ENCODE assay signal across 8 cellular contexts in the genomic region with DNA sequence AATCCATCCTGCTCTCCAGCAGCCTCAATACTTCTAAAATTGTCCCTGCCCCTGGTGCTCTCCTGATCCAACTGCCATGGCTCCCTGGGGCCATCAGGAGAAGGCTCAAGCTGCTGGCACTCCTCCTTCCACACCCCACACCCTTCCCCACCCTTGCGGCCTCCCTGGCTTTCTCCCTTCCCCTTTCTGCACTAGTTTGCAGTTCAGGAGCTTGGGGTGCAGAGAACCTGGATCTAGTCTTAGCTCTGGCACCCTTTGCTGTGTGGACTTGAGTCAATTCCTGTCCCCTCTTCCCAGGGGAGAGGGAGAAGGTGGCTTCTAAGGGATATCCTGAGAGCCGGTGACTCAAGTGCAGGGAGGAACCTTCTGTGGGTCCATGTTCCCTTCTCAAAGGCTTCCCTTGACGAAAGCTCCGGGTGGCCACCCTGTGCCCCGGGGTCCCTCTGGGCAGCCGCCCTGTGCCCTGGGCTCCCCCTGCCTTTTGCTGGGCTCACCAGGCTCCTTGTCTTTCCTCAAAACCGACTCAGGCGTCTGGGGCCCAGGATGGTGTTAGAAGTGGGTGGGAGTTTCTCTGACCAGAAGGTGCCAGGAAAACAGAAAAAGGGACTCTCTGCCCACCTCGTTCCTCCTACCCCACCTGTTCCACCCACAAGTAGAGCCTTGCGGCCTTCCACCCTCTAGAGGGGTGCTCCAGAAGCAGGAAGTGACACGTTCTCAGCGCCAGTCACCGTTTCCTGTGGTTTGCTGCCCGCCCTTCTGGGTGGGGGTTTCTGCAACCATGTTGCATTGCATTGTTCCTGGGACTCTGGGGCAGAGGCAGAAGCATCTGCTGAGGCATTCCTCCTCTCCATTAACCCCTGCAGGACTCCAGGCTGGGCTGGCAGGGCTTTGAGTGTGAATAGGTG. TPM values are rescaled to one million over a fixed set of nuclear protein-coding genes. Genes with fewer than 3 reads are reported as not detected.
DNase-seq lines count a peak whose midpoint lies in the region; ATAC-seq and TF ChIP-seq lines count a peak whose summit lies in the region.

No MANE protein-coding gene starts in this region.

- no peak overlapping the region for H3K4me3 ChIP-seq in SJSA1
- H3K4me3 ChIP-seq in liver (ENCODE audit: low read depth in 1 of 3, low read length in 3 of 3), result no peak overlapping the region

- no peak for TF ChIP-seq CTCF in liver (IDR thresholded peaks at IDR 0.05; ENCODE audit: low read depth, low read length, missing input control)

- DNase-seq in SJSA1 (ENCODE audit: low read depth in 1 of 2, low spot score in 2 of 2) (peak; percentile 70 to 83), HPDE6-E6E7 (ENCODE audit: extremely low spot score) (no peak), iPS-NIHi11 (ENCODE audit: low spot score) (no peak)
- DNase-seq in activated naive CD4-positive, alpha-beta T cell treated with anti-CD3 and anti-CD28 coated beads, Interleukin-2, amount 50 U/mL, for 16 hours, result peak; percentile 82
- peak; percentile 80 to 85 for DNase-seq in stimulated activated CD8-positive, alpha-beta memory T cell treated with anti-CD3 and anti-CD28 coated beads, Interleukin-2, amount 100 ng/mL, for 1 hour (ENCODE audit: low read depth in 2 of 2)

- H3K36me3 ChIP-seq in SJSA1 (peaks cover 5% of the 10 kb centered on the region; the same call in 1 of the 2 replicates), liver (ENCODE audit: control insufficient read depth in 4 of 4, insufficient read depth in 3 of 4, low read depth in 1 of 4, low read length in 3 of 4) (no peaks in the 10 kb centered on the region)

- H3K27me3 ChIP-seq in SJSA1 (replicated peaks), result no peaks in the 10 kb centered on the region
- H3K27me3 ChIP-seq in liver (ENCODE audit: control insufficient read depth in 4 of 4, insufficient read depth in 4 of 4, low read length in 3 of 4), result no peaks in the 10 kb centered on the region

- peak overlapping the region; percentile 71 for H3K27ac ChIP-seq in SJSA1
- peak overlapping the region; percentile 6 to 78 for H3K27ac ChIP-seq in liver (ENCODE audit: low read depth in 1 of 2, low read length in 2 of 2)

- peak overlapping the region in 1 of 2 donors; percentile 13 for H3K9ac ChIP-seq in liver (ENCODE audit: low read depth in 1 of 2, low read length in 2 of 2)

- 72% methylated on average over 14 of the region's 14 CpGs for WGBS in liver

- ATAC-seq in GM18870 (IDR thresholded peaks at IDR 0.05; ENCODE audit: unreplicated experiment), result peak; percentile 66
- ATAC-seq in HG03095 (IDR thresholded peaks at IDR 0.05; ENCODE audit: unreplicated experiment), result peak; percentile 81

- TF ChIP-seq RAD21 in liver (IDR thresholded peaks at IDR 0.05), result no peak

- H3K9me3 ChIP-seq in SJSA1 (replicated peaks) (no peaks in the 10 kb centered on the region), liver (ENCODE audit: control insufficient read depth in 4 of 4, low read length in 3 of 4) (no peaks in the 10 kb centered on the region)

- peaks cover 28% of the 10 kb centered on the region for H3K4me1 ChIP-seq in SJSA1 (replicated peaks)
- H3K4me1 ChIP-seq in liver (ENCODE audit: control insufficient read depth in 4 of 4, insufficient read depth in 4 of 4, low read length in 3 of 4), result peaks cover 0 to 8% (median 3%) of the 10 kb centered on the region in 4 donors

TF ChIP-seq in liver, 16 proteins besides CTCF, POLR2A, EP300 and RAD21:
- no peak for TF ChIP-seq TAF1 (conservative IDR thresholded peaks at IDR 0.05)
- TF ChIP-seq FOXA2 (IDR thresholded peaks at IDR 0.05), result no peak
- no peak for TF ChIP-seq ATF3 (IDR thresholded peaks at IDR 0.05)
- TF ChIP-seq EGR1 (IDR thresholded peaks at IDR 0.05; ENCODE audit: low read depth in 2 of 2), result no peak
- TF ChIP-seq FOXA1 (IDR thresholded peaks at IDR 0.05), result no peak
- no peak for TF ChIP-seq ZBTB33 (IDR thresholded peaks at IDR 0.05)
- no peak for TF ChIP-seq REST (IDR thresholded peaks at IDR 0.05)
- TF ChIP-seq GABPA (IDR thresholded peaks at IDR 0.05 in 1 of 2, conservative IDR thresholded peaks at IDR 0.05 in 1 of 2), result no peak
- no peak for TF ChIP-seq JUND (IDR thresholded peaks at IDR 0.05)
- no peak for TF ChIP-seq MAX (IDR thresholded peaks at IDR 0.05)
- no peak for TF ChIP-seq SP1 (IDR thresholded peaks at IDR 0.05)
TF ChIP-seq in liver: peak in this region for 0.

RNA-seq across cellular contexts. Expression of gene GLIPR2, which starts 15.0 kb away (rescaled TPM):
- 29.8 and 37.3 TPM in 2 replicates for total RNA-seq in SJSA1 (2014; rRNA removed; shearing (Covaris generic))
- total RNA-seq in liver, result 10 to 100 TPM in 1 of 2 donors, 1 to 10 TPM in 1; 2.8 to 17.6 TPM
- polyA plus RNA-seq in liver, result 1 to 10 TPM; 1.7 to 3.0 TPM

RNA-seq across cellular contexts. Expression of gene CCIN, which starts 17.6 kb away (rescaled TPM):
- 0.61 and 1.3 TPM in 2 replicates for total RNA-seq in SJSA1 (2014; rRNA removed; shearing (Covaris generic))
- total RNA-seq in liver, result not detected
- not detected for polyA plus RNA-seq in liver

RNA-seq across cellular contexts. Expression of gene CLTA, which starts 39.2 kb away (rescaled TPM):
- 248 and 301 TPM in 2 replicates for total RNA-seq in SJSA1 (2014; rRNA removed; shearing (Covaris generic))
- 10 to 100 TPM; 48.4 to 81.0 TPM for total RNA-seq in liver
- polyA plus RNA-seq in liver, result 100 to 1,000 TPM in 1 of 2 donors, 10 to 100 TPM in 1; 68.2 to 102 TPM

Comparison
In these comparisons a context has a peak if more than half of its experiments do, and no peak if none do; other contexts are left out.
1. DNase-seq: peak in SJSA1 (2 of 2), activated naive CD4-positive, alpha-beta T cell treated with anti-CD3 and anti-CD28 coated beads, Interleukin-2, amount 50 U/mL, for 16 hours (single experiment) and stimulated activated CD8-positive, alpha-beta memory T cell treated with anti-CD3 and anti-CD28 coated beads, Interleukin-2, amount 100 ng/mL, for 1 hour (2 of 2); none in HPDE6-E6E7 (single experiment) and iPS-NIHi11 (single experiment).